In the genomic region with DNA sequence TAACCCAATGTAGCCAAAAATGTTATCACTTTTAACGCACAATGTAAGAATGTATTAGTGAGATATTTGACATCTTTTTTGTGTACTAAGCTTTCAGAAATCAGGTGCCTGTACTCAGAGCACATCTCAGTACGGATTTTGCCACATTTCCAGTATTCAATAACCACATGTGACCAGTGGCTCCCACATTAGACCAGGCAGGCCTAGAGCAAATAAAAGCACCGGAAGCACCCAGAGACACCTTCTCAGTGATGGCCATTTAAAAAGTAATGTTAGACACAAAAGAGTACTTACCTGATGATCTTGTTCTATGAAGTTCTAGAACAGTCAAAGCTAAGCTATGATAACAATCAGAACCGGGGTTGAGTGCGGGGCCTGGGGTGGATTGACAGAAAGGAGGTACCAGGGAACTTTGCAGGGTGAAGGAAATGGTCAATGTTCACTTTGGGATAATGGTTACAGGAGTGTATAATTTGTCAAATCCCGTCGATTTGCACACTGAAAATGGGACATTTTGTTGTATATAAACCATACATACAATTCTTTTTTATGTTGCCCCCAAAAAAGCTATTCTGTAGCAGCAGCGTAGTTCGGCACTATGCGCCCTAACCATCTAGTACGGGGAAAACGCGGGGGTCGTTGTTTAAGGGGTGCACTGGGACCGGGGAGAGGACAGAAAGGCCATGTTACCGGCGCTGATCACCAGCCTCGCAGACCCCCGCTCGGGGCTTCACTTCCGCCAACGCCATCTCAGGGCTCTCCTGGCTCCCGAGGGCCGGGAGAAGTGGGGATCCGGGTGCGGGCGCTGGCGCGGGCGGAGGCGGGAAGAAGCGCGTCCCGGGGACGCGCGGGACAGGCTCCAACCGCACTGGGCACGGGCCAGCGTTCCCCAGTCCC, we compare ENCODE assay signal across 1 cellular context.
TF ChIP-seq lines count a peak whose summit lies in the region.

No MANE protein-coding gene starts in this region.

TF ChIP-seq in IMR-90, 13 proteins besides CTCF, POLR2A, EP300 and RAD21:
- TF ChIP-seq MAZ (IDR thresholded peaks at IDR 0.05; ENCODE audit: borderline replicate concordance, low read depth, low read length) (no peak), BHLHE40 (IDR thresholded peaks at IDR 0.05; ENCODE audit: low read depth, low read length) (no peak), MAFK (IDR thresholded peaks at IDR 0.05; ENCODE audit: low read depth, low read length) (no peak), FOS (IDR thresholded peaks at IDR 0.05; ENCODE audit: low read depth, low read length) (no peak), SMC3 (IDR thresholded peaks at IDR 0.05; ENCODE audit: low read depth, low read length) (no peak), NFE2L2 (IDR thresholded peaks at IDR 0.05; ENCODE audit: low read depth, low read length) (no peak), RCOR1 (IDR thresholded peaks at IDR 0.05; ENCODE audit: insufficient replicate concordance, low read length) (no peak)
